In genomic region chr16:65869261-65869660, GRCh38 we compare ENCODE assay signal across 27 cellular contexts.
"Had no signal": no experiment of that assay in that cellular context is flagged by ENCODE, and none has a peak within 500 bp of the region (broad histone marks: within the 10 kb centered on the region; RNA-seq: fewer than 3 reads in every experiment).

No MANE protein-coding gene starts in this region.

- H3K9me3 ChIP-seq: ovary, right lobe of liver, thoracic aorta, thyroid gland, vagina had no signal

- H3K4me1 ChIP-seq: psoas muscle, right lobe of liver, sigmoid colon, stomach, thyroid gland, tibial nerve, upper lobe of left lung, vagina had no signal

- H3K36me3 ChIP-seq: neural progenitor cell, ovary, right lobe of liver, sigmoid colon, stomach, thoracic aorta, thyroid gland, tibial nerve, upper lobe of left lung, vagina had no signal

- H3K9ac ChIP-seq: neural progenitor cell, parathyroid adenoma had no signal

- ATAC-seq: psoas muscle; right cardiac atrium; right lobe of liver; stimulated activated effector memory CD8-positive, alpha-beta T cell treated with anti-CD3 and anti-CD28 coated beads, Interleukin-12 subunit alpha, Interleukin-12 subunit beta, amount 100 ng/mL, for 72 hours; stimulated activated naive B cell treated with anti-CD40 and anti-IgM and Interleukin-4, amounts not matched to agents 10 μg/mL and 1 μg/mL and 100 μg/mL, for 72 hours had no signal

- DNase-seq: occipital lobe; ovary; posterior cingulate gyrus; psoas muscle; right cardiac atrium; right lobe of liver; sigmoid colon; small intestine; stimulated activated CD4-positive, alpha-beta T cell treated with anti-CD3 and anti-CD28 coated beads, Interleukin-15, amount 100 ng/mL, for 24 hours; stimulated activated CD4-positive, alpha-beta T cell treated with anti-CD3 and anti-CD28 coated beads, Interleukin-2, amount 100 ng/mL, for 24 hours; stimulated activated CD4-positive, alpha-beta T cell treated with anti-CD3 and anti-CD28 coated beads, Interleukin-2, amount 100 ng/mL, for 48 hours; stimulated activated CD4-positive, alpha-beta T cell treated with anti-CD3 and anti-CD28 coated beads, Interleukin-4, amount 100 ng/mL, for 24 hours; stimulated activated naive B cell treated with anti-CD40 and anti-IgM and Interleukin-4, amounts not matched to agents 10 μg/mL and 1 μg/mL and 100 μg/mL, for 72 hours; stimulated activated naive CD4-positive, alpha-beta T cell treated with Interleukin-2 at 50 U/mL for 16 hours; stomach; thyroid gland; trophoblast cell; upper lobe of left lung had no signal

- H3K27me3 ChIP-seq: neural progenitor cell, ovary, right lobe of liver, sigmoid colon, stomach, thyroid gland, tibial nerve, upper lobe of left lung, vagina had no signal

- H3K4me3 ChIP-seq: neural progenitor cell, ovary, psoas muscle, right lobe of liver, sigmoid colon, stomach, thoracic aorta, thyroid gland, tibial nerve, upper lobe of left lung, vagina had no signal

- H3K27ac ChIP-seq: neural progenitor cell, ovary, psoas muscle, right lobe of liver, sigmoid colon, stomach, thoracic aorta, thyroid gland, tibial nerve, upper lobe of left lung, vagina had no signal

- H3K9me3 Mint-ChIP-seq: stimulated activated naive CD8-positive, alpha-beta T cell treated with anti-CD3 and anti-CD28 coated beads, Interleukin-15, Interleukin-2, amounts not matched to agents 100 ng/mL and 50 ng/mL, for 24 hours had no signal

- H3K4me1 Mint-ChIP-seq: nephron; stimulated activated effector memory CD8-positive, alpha-beta T cell treated with anti-CD3 and anti-CD28 coated beads, Interleukin-12 subunit alpha, Interleukin-12 subunit beta, amount 100 ng/mL, for 72 hours; stimulated activated naive B cell treated with anti-CD40 and anti-IgM and Interleukin-4, amounts not matched to agents 10 μg/mL and 1 μg/mL and 100 μg/mL, for 72 hours had no signal

- H3K4me3 Mint-ChIP-seq: nephron; neural progenitor cell; stimulated activated effector memory CD8-positive, alpha-beta T cell treated with anti-CD3 and anti-CD28 coated beads, Interleukin-12 subunit alpha, Interleukin-12 subunit beta, amount 100 ng/mL, for 72 hours; stimulated activated naive B cell treated with anti-CD40 and anti-IgM and Interleukin-4, amounts not matched to agents 10 μg/mL and 1 μg/mL and 100 μg/mL, for 72 hours; stimulated activated naive CD8-positive, alpha-beta T cell treated with anti-CD3 and anti-CD28 coated beads, Interleukin-15, Interleukin-2, amounts not matched to agents 100 ng/mL and 50 ng/mL, for 24 hours had no signal

- H3K27me3 Mint-ChIP-seq: stimulated activated naive CD8-positive, alpha-beta T cell treated with anti-CD3 and anti-CD28 coated beads, Interleukin-15, Interleukin-2, amounts not matched to agents 100 ng/mL and 50 ng/mL, for 24 hours had no signal

- H3K27ac Mint-ChIP-seq: nephron; neural progenitor cell; progenitor cell of endocrine pancreas; stimulated activated effector memory CD8-positive, alpha-beta T cell treated with anti-CD3 and anti-CD28 coated beads, Interleukin-12 subunit alpha, Interleukin-12 subunit beta, amount 100 ng/mL, for 72 hours; stimulated activated naive B cell treated with anti-CD40 and anti-IgM and Interleukin-4, amounts not matched to agents 10 μg/mL and 1 μg/mL and 100 μg/mL, for 72 hours; stimulated activated naive CD8-positive, alpha-beta T cell treated with anti-CD3 and anti-CD28 coated beads, Interleukin-15, Interleukin-2, amounts not matched to agents 100 ng/mL and 50 ng/mL, for 24 hours had no signal

- H3K36me3 Mint-ChIP-seq: neural progenitor cell; stimulated activated effector memory CD8-positive, alpha-beta T cell treated with anti-CD3 and anti-CD28 coated beads, Interleukin-12 subunit alpha, Interleukin-12 subunit beta, amount 100 ng/mL, for 72 hours; stimulated activated naive B cell treated with anti-CD40 and anti-IgM and Interleukin-4, amounts not matched to agents 10 μg/mL and 1 μg/mL and 100 μg/mL, for 72 hours had no signal

- H3K4me2 ChIP-seq: neural progenitor cell had no signal
